In genomic region chr7:139080905-139081304, GRCh38 we compare ENCODE assay signal across 20 cellular contexts. TPM values are rescaled to one million over a fixed set of nuclear protein-coding genes. Genes with fewer than 3 reads are reported as not detected.
DNase-seq lines count a peak whose midpoint lies in the region; ATAC-seq and TF ChIP-seq lines count a peak whose summit lies in the region.
"Had no signal": no experiment of that assay in that cellular context is flagged by ENCODE, and none has a peak within 500 bp of the region (broad histone marks: within the 10 kb centered on the region; RNA-seq: fewer than 3 reads in every experiment).

No MANE protein-coding gene starts in this region.

- peaks cover 90% of the 10 kb centered on the region for H3K36me3 Mint-ChIP-seq in activated CD8-positive, alpha-beta memory T cell treated with anti-CD3 and anti-CD28 coated beads, Interleukin-2, amount 10 ng/mL, durations not matched to agents 7 days and 5 days
- H3K36me3 Mint-ChIP-seq in T-helper 17 cell (ENCODE audit: low read depth) = peaks cover 8% of the 10 kb centered on the region
- H3K36me3 Mint-ChIP-seq in central memory CD8-positive, alpha-beta T cell (ENCODE audit: insufficient read depth) = peaks cover 99% of the 10 kb centered on the region
- H3K36me3 Mint-ChIP-seq in nephron progenitor cell (ENCODE audit: low read depth) = peaks cover 36% of the 10 kb centered on the region

- peak overlapping the region; percentile 13 for H3K27ac Mint-ChIP-seq in activated CD8-positive, alpha-beta memory T cell treated with anti-CD3 and anti-CD28 coated beads, Interleukin-2, amount 10 ng/mL, durations not matched to agents 7 days and 5 days
- peak overlapping the region; percentile 95 for H3K27ac Mint-ChIP-seq in T-helper 17 cell
- peak overlapping the region; percentile 47 for H3K27ac Mint-ChIP-seq in central memory CD8-positive, alpha-beta T cell (ENCODE audit: low read depth)
- H3K27ac Mint-ChIP-seq in nephron progenitor cell = peak overlapping the region; percentile 0

- no peak for TF ChIP-seq CTCF in nephron progenitor cell (IDR thresholded peaks at IDR 0.05)

- H3K9me3 ChIP-seq in T-helper 17 cell (ENCODE audit: control insufficient read depth, low read length, poor library complexity, severe bottlenecking) = no peaks in the 10 kb centered on the region
- H3K9me3 ChIP-seq: A549, adrenal gland, stomach had no signal

- H3K4me3 Mint-ChIP-seq in activated CD8-positive, alpha-beta memory T cell treated with anti-CD3 and anti-CD28 coated beads, Interleukin-2, amount 10 ng/mL, durations not matched to agents 7 days and 5 days = peak overlapping the region; percentile 7
- peak overlapping the region; percentile 85 for H3K4me3 Mint-ChIP-seq in T-helper 17 cell
- H3K4me3 Mint-ChIP-seq in central memory CD8-positive, alpha-beta T cell = peak overlapping the region; percentile 38
- no peak overlapping the region for H3K4me3 Mint-ChIP-seq in nephron progenitor cell

- no peak for ATAC-seq in activated CD8-positive, alpha-beta memory T cell treated with anti-CD3 and anti-CD28 coated beads, Interleukin-2, amount 10 ng/mL, durations not matched to agents 7 days and 5 days
- ATAC-seq in T-helper 17 cell (peak; percentile 22), GM18520 (IDR thresholded peaks at IDR 0.05; ENCODE audit: unreplicated experiment) (no peak)
- no peak for ATAC-seq in central memory CD8-positive, alpha-beta T cell (replicated peaks; ENCODE audit: extremely low read depth, poor library complexity, severe bottlenecking)
- ATAC-seq: A549 had no signal

- H3K4me1 Mint-ChIP-seq in activated CD8-positive, alpha-beta memory T cell treated with anti-CD3 and anti-CD28 coated beads, Interleukin-2, amount 10 ng/mL, durations not matched to agents 7 days and 5 days = peaks cover 80% of the 10 kb centered on the region
- peaks cover 54% of the 10 kb centered on the region for H3K4me1 Mint-ChIP-seq in T-helper 17 cell
- H3K4me1 Mint-ChIP-seq in central memory CD8-positive, alpha-beta T cell = peaks cover 66% of the 10 kb centered on the region
- peaks cover 4% of the 10 kb centered on the region for H3K4me1 Mint-ChIP-seq in nephron progenitor cell

- DNase-seq in activated CD8-positive, alpha-beta memory T cell treated with anti-CD3 and anti-CD28 coated beads, Interleukin-2, amount 10 ng/mL, durations not matched to agents 7 days and 5 days = no peak
- DNase-seq in activated CD8-positive, alpha-beta memory T cell treated with anti-CD3 and anti-CD28 coated beads, Interleukin-2, amount 50 U/mL, for 4 hours = no peak
- DNase-seq in T-helper 17 cell = no peak
- DNase-seq in central memory CD8-positive, alpha-beta T cell (ENCODE audit: low spot score in 2 of 2) = no peak
- no peak for DNase-seq in nephron progenitor cell
- no peak for DNase-seq in RKO (ENCODE audit: low spot score)
- no peak for DNase-seq in activated effector memory CD4-positive, alpha-beta T cell treated with Interleukin-2 at 50 U/mL for 16 hours
- DNase-seq: adrenal gland; COR-L47; effector CD4-positive, alpha-beta T cell; hippocampal formation; KBM-7; kidney glomerular epithelial cell; NCI-H1048; NCI-H526 treated with DMSO at 0.1 percent for 48 hours; stimulated activated CD4-positive, alpha-beta T cell treated with anti-CD3 and anti-CD28 coated beads, Interleukin-12 subunit alpha, Interleukin-12 subunit beta, amount 100 ng/mL, for 4 hours; stomach had no signal

- CTCF ChIA-PET in activated CD8-positive, alpha-beta memory T cell treated with anti-CD3 and anti-CD28 coated beads, Interleukin-2, amount 10 ng/mL, durations not matched to agents 7 days and 5 days (lab: Charles Lee) = interaction anchor here (1.2 to 2.2 kb wide), 2 partner anchors 10 to 17 kb away, joined by 3 to 7 read pairs; no protein-coding TSS in a partner anchor

- H3K27me3 Mint-ChIP-seq in activated CD8-positive, alpha-beta memory T cell treated with anti-CD3 and anti-CD28 coated beads, Interleukin-2, amount 10 ng/mL, durations not matched to agents 7 days and 5 days = no peaks in the 10 kb centered on the region
- H3K27me3 Mint-ChIP-seq in T-helper 17 cell (no peaks in the 10 kb centered on the region), nephron progenitor cell (ENCODE audit: low read depth, poor library complexity) (no peaks in the 10 kb centered on the region)
- H3K27me3 Mint-ChIP-seq in central memory CD8-positive, alpha-beta T cell = no peaks in the 10 kb centered on the region

- no peaks in the 10 kb centered on the region for H3K9me3 Mint-ChIP-seq in activated CD8-positive, alpha-beta memory T cell treated with anti-CD3 and anti-CD28 coated beads, Interleukin-2, amount 10 ng/mL, durations not matched to agents 7 days and 5 days (ENCODE audit: low read depth)
- no peaks in the 10 kb centered on the region for H3K9me3 Mint-ChIP-seq in central memory CD8-positive, alpha-beta T cell
- H3K9me3 Mint-ChIP-seq in nephron progenitor cell = no peaks in the 10 kb centered on the region

RNA-seq across cellular contexts. Expression of gene ZC3HAV1, which starts 28.6 kb away (rescaled TPM):
- total RNA-seq in activated CD8-positive, alpha-beta memory T cell treated with anti-CD3 and anti-CD28 coated beads, Interleukin-2, amount 10 ng/mL, durations not matched to agents 7 days and 5 days = 100 to 1,000 TPM; 125 to 139 TPM
- total RNA-seq in T-helper 17 cell = 100 to 1,000 TPM; 154 to 177 TPM

RNA-seq across cellular contexts. Expression of gene ZC3HAV1L, which starts 45.1 kb away (rescaled TPM):
- total RNA-seq in activated CD8-positive, alpha-beta memory T cell treated with anti-CD3 and anti-CD28 coated beads, Interleukin-2, amount 10 ng/mL, durations not matched to agents 7 days and 5 days = 10 to 100 TPM; 15.7 to 17.9 TPM
- total RNA-seq in T-helper 17 cell = 1 to 10 TPM; 2.2 to 6.9 TPM
- total RNA-seq: OCI-LY7 had no signal

Comparison
In these comparisons a context has a peak if more than half of its experiments do, and no peak if none do; other contexts are left out.
1. H3K27ac Mint-ChIP-seq: peak in every context shown above with its lines; median percentile 95 in T-helper 17 cell; 47 in central memory CD8-positive, alpha-beta T cell; 13 in activated CD8-positive, alpha-beta memory T cell treated with anti-CD3 and anti-CD28 coated beads, Interleukin-2, amount 10 ng/mL, durations not matched to agents 7 days and 5 days; 0 in nephron progenitor cell.